In genomic region chr17:48894886-48895285, GRCh38 we compare ENCODE assay signal across 36 cellular contexts. TPM values are rescaled to one million over a fixed set of nuclear protein-coding genes. Genes with fewer than 3 reads are reported as not detected.
DNase-seq lines count a peak whose midpoint lies in the region; ATAC-seq, FAIRE-seq and TF ChIP-seq lines count a peak whose summit lies in the region.
"Had no signal": no experiment of that assay in that cellular context is flagged by ENCODE, and none has a peak within 500 bp of the region (broad histone marks: within the 10 kb centered on the region; RNA-seq: fewer than 3 reads in every experiment).

No MANE protein-coding gene starts in this region.

- no TSS peak for BruUV-seq in K562 (replicated peaks; lab: Mats Ljungman, UMichigan)

- intact Hi-C loops in K562 (cut with micrococcal nuclease) (loop anchor here (5.0 to 10.0 kb wide), 2 partner anchors 130 to 297 kb away; no protein-coding TSS in a partner anchor), spleen (cut with DNase I; ENCODE audit: low total_unique reads) (no loop called here)

- no peaks in the 10 kb centered on the region for H4K20me1 ChIP-seq in K562 (replicated peaks; ENCODE audit: control insufficient read depth, insufficient read depth, low read length)

- H3K27ac ChIP-seq in K562 (ENCODE audit: extremely low read depth, low read depth, low read length), result no peak overlapping the region
- H3K27ac ChIP-seq in spleen, result no peak overlapping the region
- H3K27ac ChIP-seq: GM23248, neural progenitor cell, parathyroid adenoma, RWPE1, testis, uterus had no signal

- DNase-seq in NCI-H2196 (lab: John Stamatoyannopoulos, UW; ENCODE audit: unreplicated experiment) (peak; percentile 36), NCI-H2196 treated with DMSO at 0.1 percent for 48 hours (lab: John Stamatoyannopoulos, UW; ENCODE audit: unreplicated experiment) (no peak), NCI-H2171 treated with DMSO at 0.1 percent for 48 hours (lab: John Stamatoyannopoulos, UW) (peak; percentile 95), K562 (ENCODE audit: extremely low read depth in 1 of 4, low spot score in 3 of 4) (no peak), spleen (peak; percentile 35), HK-2 (ENCODE audit: unreplicated experiment) (no peak)
- DNase-seq: activated CD4-positive, alpha-beta T cell treated with anti-CD3 and anti-CD28 coated beads, Interleukin-2, amount 50 U/mL, for 4 hours; activated CD4-positive, CD25-positive, alpha-beta regulatory T cell; activated CD8-positive, alpha-beta memory T cell treated with anti-CD3 and anti-CD28 coated beads, Interleukin-2, amount 50 U/mL, for 48 hours; activated naive CD8-positive, alpha-beta T cell treated with anti-CD3 and anti-CD28 coated beads, Interleukin-2, amount 10 ng/mL, durations not matched to agents 7 days and 5 days; CD4-positive, alpha-beta T cell; central memory CD4-positive, alpha-beta T cell; dermis blood vessel endothelial cell; GM23248; HFFc6; kidney glomerular epithelial cell; NCI-H1092 treated with DMSO at 0.1 percent for 48 hours; NCI-H1930; NCI-H524 treated with DMSO at 0.1 percent for 48 hours; stimulated activated CD4-positive, alpha-beta T cell treated with anti-CD3 and anti-CD28 coated beads, Interleukin-15, amount 100 ng/mL, for 24 hours; stimulated activated naive CD4-positive, alpha-beta T cell; T-cell; testis; uterus had no signal

- no peaks in the 10 kb centered on the region for H3K9me1 ChIP-seq in K562 (ENCODE audit: control insufficient read depth, insufficient read depth, low read length)

- no peak for TF ChIP-seq RAD21 in K562 (CRISPR knock-in tag; conservative IDR thresholded peaks at IDR 0.05 in 1 of 2, IDR thresholded peaks at IDR 0.05 in 1 of 2)

- no peak overlapping the region for H2AFZ ChIP-seq in K562 (ENCODE audit: low read depth, low read length)
- H2AFZ ChIP-seq: GM23248, neural progenitor cell, parathyroid adenoma had no signal

- H3K9me3 ChIP-seq in K562 (replicated peaks; ENCODE audit: control insufficient read depth, insufficient read depth, low read depth, low read length), result no peaks in the 10 kb centered on the region; the same call in 1 of the 2 replicates
- H3K9me3 ChIP-seq in spleen, result no peaks in the 10 kb centered on the region
- H3K9me3 ChIP-seq: testis, uterus had no signal

- peaks cover 27% of the 10 kb centered on the region for H3K79me2 ChIP-seq in K562 (ENCODE audit: control insufficient read depth, insufficient read depth, low read length)
- H3K79me2 ChIP-seq: parathyroid adenoma had no signal

- no peak overlapping the region for H3K4me2 ChIP-seq in K562 (ENCODE audit: insufficient read depth, low read length)
- H3K4me2 ChIP-seq: neural progenitor cell had no signal

- POLR2A ChIA-PET in K562 (lab: Yijun Ruan, JAX), result interaction anchor here (1.8 to 4.2 kb wide), 2 partner anchors 11 to 66 kb away, joined by 4 to 52 read pairs; partner anchors contain the start of gene UBE2Z

- H3K27me3 ChIP-seq in K562 (ENCODE audit: control insufficient read depth in 2 of 2, insufficient read depth in 2 of 2, low read length in 2 of 2), result no peaks in the 10 kb centered on the region
- H3K27me3 ChIP-seq in spleen (replicated peaks in 1 of 7), result no peaks in the 10 kb centered on the region
- H3K27me3 ChIP-seq: neural progenitor cell, testis, uterus had no signal

- WGBS in K562 (ENCODE audit: insufficient coverage, low coverage, missing lambda C conversion rate), result 80% methylated on average over 3 of the region's 3 CpGs
- WGBS in spleen, 5 donors, result 83 to 92% (median 89%) methylated on average over 3 of the region's 3 CpGs

- H3K36me3 ChIP-seq in K562 (ENCODE audit: control insufficient read depth, insufficient read depth, low read length) (peaks cover 50% of the 10 kb centered on the region), spleen (peaks cover 0 to 44% (median 13%) of the 10 kb centered on the region in 6 donors)
- H3K36me3 ChIP-seq: neural progenitor cell, uterus had no signal

- in situ Hi-C loops in K562 (cut with MboI), result no loop called here

- ATAC-seq in K562 (no peak), GM21786 (IDR thresholded peaks at IDR 0.05; ENCODE audit: unreplicated experiment) (no peak), HG03159 (IDR thresholded peaks at IDR 0.05; ENCODE audit: unreplicated experiment) (no peak)
- ATAC-seq: sciatic nerve, T-cell had no signal

- H3K4me3 ChIP-seq in K562, result no peak overlapping the region
- no peak overlapping the region for H3K4me3 ChIP-seq in spleen
- H3K4me3 ChIP-seq: GM23248, lung, neural progenitor cell, testis, uterus had no signal

- TF ChIP-seq POLR2A in K562 (conservative IDR thresholded peaks at IDR 0.05), result no peak
- TF ChIP-seq POLR2A in spleen (IDR thresholded peaks at IDR 0.05), result no peak

- H3K4me1 ChIP-seq in K562 (replicated peaks in 1 of 2; ENCODE audit: control insufficient read depth in 2 of 2, insufficient read depth in 2 of 2, low read length in 2 of 2) (peaks cover 6 to 8% of the 10 kb centered on the region in 2 experiments; a peak in 2 of 5 replicates), spleen (peaks cover 13 to 36% (median 20%) of the 10 kb centered on the region in 6 donors)
- H3K4me1 ChIP-seq: parathyroid adenoma had no signal

- TF ChIP-seq CTCF in K562 (IDR thresholded peaks at IDR 0.05 in 2 of 3, conservative IDR thresholded peaks at IDR 0.05 in 1 of 3; ENCODE audit: insufficient read depth in 2 of 3, low read depth in 1 of 3, low read length in 3 of 3), result no peak
- TF ChIP-seq CTCF in spleen (IDR thresholded peaks at IDR 0.05 in 8 of 11, conservative IDR thresholded peaks at IDR 0.05 in 3 of 11), result no peak

- CTCF ChIA-PET in K562 (lab: Yijun Ruan, JAX; ENCODE audit: low intra/inter-chr PET ratio), result no interaction called here

- no peak for TF ChIP-seq EP300 in K562 (IDR thresholded peaks at IDR 0.05; ENCODE audit: low read length)

- H3K9ac ChIP-seq in K562 (ENCODE audit: insufficient read depth in 1 of 2, low read depth in 2 of 2, low read length in 2 of 2), result peak overlapping the region; percentile 77 to 95; a peak in 1 of 4 replicates
- H3K9ac ChIP-seq: neural progenitor cell, parathyroid adenoma had no signal

- no peak for FAIRE-seq in K562 (lab: Jason Lieb, UNC)
- FAIRE-seq: A204.1, astrocyte, D721Med, endometrium, frontal cortex had no signal

RNA-seq across cellular contexts. Expression of gene ATP5MC1, which starts 2.3 kb away (rescaled TPM):
- total RNA-seq in K562 (2011; cell fraction: chromatin; rRNA removed; ENCODE audit: low replicate concordance), result 35.2 and 57.1 TPM in 2 replicates
- 67.1 and 89.4 TPM in 2 replicates for total RNA-seq in K562 (2011; cell fraction: nucleolus; rRNA removed)
- total RNA-seq in K562 (2011; cell fraction: nucleoplasm; rRNA removed), result 73.1 and 76.9 TPM in 2 replicates
- total RNA-seq in K562 (2014; rRNA removed), result 159 and 236 TPM in 2 replicates
- total RNA-seq in K562 (2014; rRNA removed; fragmentation: Illumina TruSeq; extraction: Trizol), result 375 and 378 TPM in 2 replicates
- total RNA-seq in K562 (2015; rRNA removed; fragmentation: Illumina TruSeq; extraction: Trizol), result 440 and 490 TPM in 2 replicates
- total RNA-seq in K562 (2021), result 181 and 187 TPM in 2 replicates
- 426 and 446 TPM in 2 replicates for polyA plus RNA-seq in K562 (2011; rRNA removed)
- polyA plus RNA-seq in K562 (2011; cell fraction: cytosol; rRNA removed), result 1,075 and 1,305 TPM in 2 replicates
- polyA plus RNA-seq in K562 (2011; cell fraction: nucleus; rRNA removed), result 217 and 220 TPM in 2 replicates
- 282 and 515 TPM in 2 replicates for polyA plus RNA-seq in K562 (2012)
- 508 and 534 TPM in 2 replicates for polyA plus RNA-seq in K562 (2014; fragmentation: Illumina TruSeq; extraction: Trizol)
- polyA plus RNA-seq in K562 (2014; fragmentation: Nextera tagmentation; extraction: Ambion mirVana), result 1,000 to 10,000 TPM; 1,208 to 1,488 TPM
- polyA plus RNA-seq in K562 (2014; rRNA removed), result 334 and 377 TPM in 2 replicates
- polyA minus RNA-seq in K562 (2011; rRNA and poly(A)+ RNA removed), result 80.2 and 99.5 TPM in 2 replicates
- polyA minus RNA-seq in K562 (2011; cell fraction: cytosol; rRNA and poly(A)+ RNA removed), result 57.5 and 78.9 TPM in 2 replicates
- polyA minus RNA-seq in K562 (2011; cell fraction: nucleus; rRNA and poly(A)+ RNA removed), result 21.3 and 37.3 TPM in 2 replicates
- total RNA-seq in spleen, result 10 to 100 TPM; 36.0 to 85.3 (median 49.1) TPM
- polyA plus RNA-seq in spleen, result 100 to 1,000 TPM; 175 to 269 (median 195) TPM

RNA-seq across cellular contexts. Expression of gene UBE2Z, which starts 13.3 kb away (rescaled TPM):
- 182 and 197 TPM in 2 replicates for total RNA-seq in K562 (2011; cell fraction: chromatin; rRNA removed; ENCODE audit: low replicate concordance)
- 99.5 and 104 TPM in 2 replicates for total RNA-seq in K562 (2011; cell fraction: nucleolus; rRNA removed)
- total RNA-seq in K562 (2011; cell fraction: nucleoplasm; rRNA removed), result 156 and 243 TPM in 2 replicates
- total RNA-seq in K562 (2014; rRNA removed) (28.3 and 35.2 TPM in 2 replicates), K562 (2014; rRNA removed; fragmentation: Illumina TruSeq; extraction: Trizol) (32.4 and 35.3 TPM in 2 replicates), K562 (2015; rRNA removed; fragmentation: Illumina TruSeq; extraction: Trizol) (38.2 and 38.5 TPM in 2 replicates), K562 (2021) (42.2 and 48.2 TPM in 2 replicates), spleen (10 to 100 TPM; 72.9 to 94.9 (median 83.1) TPM)
- polyA plus RNA-seq in K562 (2011; rRNA removed) (79.9 and 89.0 TPM in 2 replicates), K562 (2014; fragmentation: Illumina TruSeq; extraction: Trizol) (46.0 and 54.8 TPM in 2 replicates), K562 (2014; fragmentation: Nextera tagmentation; extraction: Ambion mirVana) (10 to 100 TPM; 11.8 to 15.0 TPM), K562 (2014; rRNA removed) (43.9 and 45.9 TPM in 2 replicates), spleen (10 to 100 TPM; 33.6 to 51.5 (median 34.8) TPM)
- 69.0 and 70.8 TPM in 2 replicates for polyA plus RNA-seq in K562 (2011; cell fraction: cytosol; rRNA removed)
- polyA plus RNA-seq in K562 (2011; cell fraction: nucleus; rRNA removed), result 115 and 121 TPM in 2 replicates
- 39.3 and 41.0 TPM in 2 replicates for polyA plus RNA-seq in K562 (2012)
- polyA minus RNA-seq in K562 (2011; rRNA and poly(A)+ RNA removed), result 70.7 and 82.0 TPM in 2 replicates
- 36.6 and 52.0 TPM in 2 replicates for polyA minus RNA-seq in K562 (2011; cell fraction: cytosol; rRNA and poly(A)+ RNA removed)
- 26.9 and 43.7 TPM in 2 replicates for polyA minus RNA-seq in K562 (2011; cell fraction: nucleus; rRNA and poly(A)+ RNA removed)

RNA-seq across cellular contexts. Expression of gene SNF8, which starts 49.8 kb away (rescaled TPM):
- total RNA-seq in K562 (2011; cell fraction: chromatin; rRNA removed; ENCODE audit: low replicate concordance), result 90.9 and 129 TPM in 2 replicates
- total RNA-seq in K562 (2011; cell fraction: nucleolus; rRNA removed), result 86.9 and 95.7 TPM in 2 replicates
- total RNA-seq in K562 (2011; cell fraction: nucleoplasm; rRNA removed), result 108 and 129 TPM in 2 replicates
- total RNA-seq in K562 (2014; rRNA removed) (126 and 127 TPM in 2 replicates), K562 (2014; rRNA removed; fragmentation: Illumina TruSeq; extraction: Trizol) (92.5 and 96.8 TPM in 2 replicates), K562 (2015; rRNA removed; fragmentation: Illumina TruSeq; extraction: Trizol) (90.9 and 92.9 TPM in 2 replicates), K562 (2021) (124 and 130 TPM in 2 replicates), spleen (10 to 100 TPM; 55.9 to 83.5 (median 67.7) TPM)
- polyA plus RNA-seq in K562 (2011; rRNA removed) (98.7 and 117 TPM in 2 replicates), K562 (2014; fragmentation: Illumina TruSeq; extraction: Trizol) (128 and 132 TPM in 2 replicates), K562 (2014; fragmentation: Nextera tagmentation; extraction: Ambion mirVana) (1 to 10 TPM; 6.9 to 9.0 TPM), K562 (2014; rRNA removed) (143 and 149 TPM in 2 replicates), spleen (100 to 1,000 TPM in 2 of 3 donors, 10 to 100 TPM in 1; 99.6 to 129 (median 104) TPM)
- polyA plus RNA-seq in K562 (2011; cell fraction: cytosol; rRNA removed), result 126 and 130 TPM in 2 replicates
- 54.4 and 56.9 TPM in 2 replicates for polyA plus RNA-seq in K562 (2011; cell fraction: nucleus; rRNA removed)
- 103 and 109 TPM in 2 replicates for polyA plus RNA-seq in K562 (2012)
- 76.9 and 111 TPM in 2 replicates for polyA minus RNA-seq in K562 (2011; rRNA and poly(A)+ RNA removed)
- 45.1 and 48.6 TPM in 2 replicates for polyA minus RNA-seq in K562 (2011; cell fraction: cytosol; rRNA and poly(A)+ RNA removed)
- polyA minus RNA-seq in K562 (2011; cell fraction: nucleus; rRNA and poly(A)+ RNA removed), result 17.2 and 22.2 TPM in 2 replicates

Comparison
In these comparisons a context has a peak if more than half of its experiments do, and no peak if none do; other contexts are left out.
1. DNase-seq: peak in NCI-H2196 (single experiment), NCI-H2171 treated with DMSO at 0.1 percent for 48 hours (single experiment) and spleen (single experiment); none in NCI-H2196 treated with DMSO at 0.1 percent for 48 hours (single experiment), K562 (0 of 4) and HK-2 (single experiment).